ENCODE assay signal across 8 cellular contexts in genomic region chr9:92770005-92770995, GRCh38. TPM values are rescaled to one million over a fixed set of nuclear protein-coding genes. Genes with fewer than 3 reads are reported as not detected.
DNase-seq lines count a peak whose midpoint lies in the region; ATAC-seq and TF ChIP-seq lines count a peak whose summit lies in the region.

No MANE protein-coding gene starts in this region.

- no peaks in the 10 kb centered on the region for H3K36me3 ChIP-seq in gastroesophageal sphincter

- TF ChIP-seq POLR2A in gastroesophageal sphincter (IDR thresholded peaks at IDR 0.05): no peak

- H3K27ac ChIP-seq in gastroesophageal sphincter: no peak overlapping the region

- ATAC-seq in gastroesophageal sphincter: peak; percentile 30
- no peak for ATAC-seq in HG02938 (IDR thresholded peaks at IDR 0.05; ENCODE audit: unreplicated experiment)
- ATAC-seq in GM21367 (IDR thresholded peaks at IDR 0.05; ENCODE audit: unreplicated experiment): no peak
- ATAC-seq in HG03457 (IDR thresholded peaks at IDR 0.05; ENCODE audit: unreplicated experiment): no peak

- peaks cover 31% of the 10 kb centered on the region for H3K4me1 Mint-ChIP-seq in activated naive CD4-positive, alpha-beta T cell treated with anti-CD3 and anti-CD28 coated beads, Interleukin-2, amount 10 ng/mL, durations not matched to agents 7 days and 5 days

- CTCF ChIA-PET in activated naive CD4-positive, alpha-beta T cell treated with anti-CD3 and anti-CD28 coated beads, Interleukin-2, amount 10 ng/mL, durations not matched to agents 7 days and 5 days (lab: Charles Lee): interaction anchor here (2.2 kb wide), 1 partner anchor 21 kb away, joined by 7 read pairs; no protein-coding TSS in a partner anchor

- no peaks in the 10 kb centered on the region for H3K36me3 Mint-ChIP-seq in activated naive CD4-positive, alpha-beta T cell treated with anti-CD3 and anti-CD28 coated beads, Interleukin-2, amount 10 ng/mL, durations not matched to agents 7 days and 5 days

- H3K27me3 ChIP-seq in gastroesophageal sphincter: no peaks in the 10 kb centered on the region

- peak overlapping the region; percentile 74 for H3K27ac Mint-ChIP-seq in activated naive CD4-positive, alpha-beta T cell treated with anti-CD3 and anti-CD28 coated beads, Interleukin-2, amount 10 ng/mL, durations not matched to agents 7 days and 5 days

- H3K9me3 ChIP-seq in gastroesophageal sphincter: no peaks in the 10 kb centered on the region

- peak; percentile 41 for DNase-seq in activated naive CD4-positive, alpha-beta T cell treated with anti-CD3 and anti-CD28 coated beads, Interleukin-2, amount 10 ng/mL, durations not matched to agents 7 days and 5 days
- no peak for DNase-seq in activated naive CD4-positive, alpha-beta T cell treated with Interleukin-2 at 50 U/mL for 16 hours
- peak; percentile 33 for DNase-seq in OCI-M1 (lab: John Stamatoyannopoulos, UW)
- peak; percentile 54 for DNase-seq in ureter (ENCODE audit: low spot score)

- no peaks in the 10 kb centered on the region for H3K9me3 Mint-ChIP-seq in activated naive CD4-positive, alpha-beta T cell treated with anti-CD3 and anti-CD28 coated beads, Interleukin-2, amount 10 ng/mL, durations not matched to agents 7 days and 5 days

- no peak overlapping the region for H3K4me3 ChIP-seq in gastroesophageal sphincter

- no peak overlapping the region for H3K4me3 Mint-ChIP-seq in activated naive CD4-positive, alpha-beta T cell treated with anti-CD3 and anti-CD28 coated beads, Interleukin-2, amount 10 ng/mL, durations not matched to agents 7 days and 5 days

- no peak for TF ChIP-seq CTCF in gastroesophageal sphincter (IDR thresholded peaks at IDR 0.05)

- peaks cover 0 to 9% (median 0%) of the 10 kb centered on the region in 3 donors for H3K4me1 ChIP-seq in gastroesophageal sphincter

- TF ChIP-seq EP300 in gastroesophageal sphincter (IDR thresholded peaks at IDR 0.05): no peak

- WGBS in gastroesophageal sphincter (ENCODE audit: low coverage in 1 of 2), 2 donors: 42 to 73% methylated on average over 2 of the region's 9 CpGs

- peaks cover 17% of the 10 kb centered on the region for H3K27me3 Mint-ChIP-seq in activated naive CD4-positive, alpha-beta T cell treated with anti-CD3 and anti-CD28 coated beads, Interleukin-2, amount 10 ng/mL, durations not matched to agents 7 days and 5 days

RNA-seq across cellular contexts. Expression of gene BICD2, which starts 5.7 kb away (rescaled TPM):
- total RNA-seq in gastroesophageal sphincter (10 to 100 TPM; 42.3 to 75.3 (median 51.8) TPM), ureter (28.5 TPM)
